Comparison of ENCODE assay signal across 18 cellular contexts in the genomic region with DNA sequence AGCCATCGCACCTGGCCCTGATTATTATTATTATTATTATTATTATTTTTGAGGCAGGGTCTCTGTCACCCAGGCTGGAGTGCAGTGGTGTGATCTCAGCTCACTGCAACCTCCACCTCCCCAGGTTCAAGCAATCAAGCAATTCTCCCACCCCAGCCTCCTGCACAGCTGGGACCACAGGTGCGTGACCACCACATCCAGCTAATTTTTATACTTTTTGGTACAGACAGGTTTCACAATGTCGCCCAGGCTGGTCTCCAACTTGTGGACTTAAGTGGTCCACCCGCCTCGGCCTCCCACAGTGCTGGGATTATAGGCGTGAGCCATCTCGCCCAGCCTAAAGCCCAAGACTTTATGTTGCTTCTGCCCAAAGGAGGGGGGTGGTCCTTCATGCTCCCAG. TPM values are rescaled to one million over a fixed set of nuclear protein-coding genes. Genes with fewer than 3 reads are reported as not detected.
"Had no signal": no experiment of that assay in that cellular context is flagged by ENCODE, and none has a peak within 500 bp of the region (broad histone marks: within the 10 kb centered on the region; RNA-seq: fewer than 3 reads in every experiment).

No MANE protein-coding gene starts in this region.

- H3K4me1 ChIP-seq: foreskin keratinocyte, psoas muscle, right lobe of liver had no signal

- H3K27ac ChIP-seq: foreskin keratinocyte, psoas muscle had no signal

- H3K27ac Mint-ChIP-seq: activated T-cell treated with anti-CD3 and anti-CD28 coated beads, Interleukin-2, amount 50 U/mL, for 72 hours; T-helper 17 cell; WTC11 had no signal

- H3K9me3 ChIP-seq: psoas muscle, right lobe of liver had no signal

- H3K36me3 ChIP-seq: right lobe of liver had no signal

- H3K9me3 Mint-ChIP-seq: activated naive CD4-positive, alpha-beta T cell treated with anti-CD3 and anti-CD28 coated beads, Interleukin-2, amount 50 U/mL, for 72 hours; activated T-cell treated with anti-CD3 and anti-CD28 coated beads, Interleukin-2, amount 50 U/mL, for 72 hours; immature natural killer cell; WTC11 had no signal

- H3K27me3 ChIP-seq: foreskin keratinocyte, right lobe of liver had no signal

- DNase-seq: activated CD4-positive, alpha-beta T cell treated with anti-CD3 and anti-CD28 coated beads for 48 hours; activated CD8-positive, alpha-beta memory T cell treated with anti-CD3 and anti-CD28 coated beads, Interleukin-2, amount 50 U/mL, for 48 hours; activated gamma-delta T cell; activated T-cell treated with anti-CD3 and anti-CD28 coated beads, Interleukin-2, amount 50 U/mL, for 72 hours; central memory CD4-positive, alpha-beta T cell; effector CD8-positive, alpha-beta T cell; foreskin keratinocyte; glutamatergic neuron; immature natural killer cell; stimulated activated CD4-positive, alpha-beta T cell treated with anti-CD3 and anti-CD28 coated beads, Interleukin-1b, Interleukin-23, amount 100 ng/mL, for 48 hours; T-helper 17 cell had no signal

- H3K4me1 Mint-ChIP-seq: WTC11 had no signal

- H3K36me3 Mint-ChIP-seq: activated naive CD4-positive, alpha-beta T cell treated with anti-CD3 and anti-CD28 coated beads, Interleukin-2, amount 50 U/mL, for 72 hours; immature natural killer cell; WTC11 had no signal

- ATAC-seq: activated naive CD4-positive, alpha-beta T cell treated with anti-CD3 and anti-CD28 coated beads, Interleukin-2, amount 50 U/mL, for 72 hours; activated T-cell treated with anti-CD3 and anti-CD28 coated beads, Interleukin-2, amount 50 U/mL, for 72 hours; foreskin keratinocyte; T-helper 17 cell; WTC11 had no signal

- H3K4me3 Mint-ChIP-seq: activated T-cell treated with anti-CD3 and anti-CD28 coated beads, Interleukin-2, amount 50 U/mL, for 72 hours; immature natural killer cell; T-helper 17 cell; WTC11 had no signal

- H3K4me3 ChIP-seq: coronary artery, lung, psoas muscle, right lobe of liver had no signal

RNA-seq across cellular contexts. Expression of gene AP1M2, which starts 6.0 kb away (rescaled TPM):
- total RNA-seq: activated naive CD4-positive, alpha-beta T cell treated with anti-CD3 and anti-CD28 coated beads, Interleukin-2, amount 50 U/mL, for 72 hours; activated T-cell treated with anti-CD3 and anti-CD28 coated beads, Interleukin-2, amount 50 U/mL, for 72 hours; myocyte; psoas muscle had no signal
